28 cellular contexts compared by ENCODE assay signal in the genomic region with DNA sequence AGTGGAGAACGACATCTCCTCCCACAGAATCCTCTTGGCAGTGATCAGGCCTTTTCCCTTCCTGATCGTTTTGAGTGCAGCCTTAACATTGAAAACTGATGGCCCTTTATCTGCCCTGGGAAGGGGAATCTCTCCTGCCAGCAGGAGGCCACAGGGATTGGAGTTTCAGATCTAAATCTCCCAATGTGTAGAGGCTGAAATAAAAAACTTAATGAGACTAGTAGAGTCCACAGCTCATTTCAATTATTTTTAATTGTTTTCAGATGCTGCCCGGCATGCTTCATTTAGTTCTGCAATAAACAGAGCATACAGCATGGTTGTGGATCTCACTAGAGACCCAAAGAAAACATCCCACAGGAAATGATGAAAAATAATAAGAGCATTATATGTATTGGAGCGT.
DNase-seq lines count a peak whose midpoint lies in the region; ATAC-seq and TF ChIP-seq lines count a peak whose summit lies in the region.
"Had no signal": no experiment of that assay in that cellular context is flagged by ENCODE, and none has a peak within 500 bp of the region (broad histone marks: within the 10 kb centered on the region; RNA-seq: fewer than 3 reads in every experiment).

No MANE protein-coding gene starts in this region.

- peak; percentile 6 for DNase-seq in NCI-H1092 treated with DMSO at 0.1 percent for 48 hours (lab: John Stamatoyannopoulos, UW)
- DNase-seq in NCI-H1092 (lab: John Stamatoyannopoulos, UW), result no peak
- peak; percentile 4 for DNase-seq in SK-N-DZ (ENCODE audit: low spot score)
- peak; percentile 13 for DNase-seq in iPS-NIHi7 (ENCODE audit: extremely low spot score)
- no peak for DNase-seq in mucosa of gallbladder (ENCODE audit: low spot score)
- no peak for DNase-seq in mucosa of descending colon
- DNase-seq in activated CD4-positive, alpha-beta T cell treated with anti-CD3 and anti-CD28 coated beads, Interleukin-2, amount 50 U/mL, for 1 hour, result no peak
- DNase-seq in immature natural killer cell, result no peak
- DNase-seq: 8988T; activated CD8-positive, alpha-beta T cell treated with anti-CD3 and anti-CD28 coated beads for 36 hours; activated gamma-delta T cell; activated T-cell treated with anti-CD3 and anti-CD28 coated beads for 4 hours; AML-193; DND-41; GOT3; heart left ventricle; KBM-7; MM.1S; NCI-H1436 treated with DMSO at 0.1 percent for 48 hours; nephron progenitor cell; SHP77; sigmoid colon; stimulated activated CD4-positive, alpha-beta T cell treated with anti-CD3 and anti-CD28 coated beads, Interleukin-15, amount 100 ng/mL, for 24 hours; stomach; T-helper 1 cell; tibial artery had no signal

- intact Hi-C loops in mucosa of descending colon (cut with DNase I, micrococcal nuclease), result no loop called here

- H3K36me3 ChIP-seq in mucosa of descending colon (ENCODE audit: low read depth), result no peaks in the 10 kb centered on the region
- H3K36me3 ChIP-seq: heart left ventricle, sigmoid colon, stomach, tibial artery had no signal

- H3K36me3 Mint-ChIP-seq in immature natural killer cell, result no peaks in the 10 kb centered on the region

- H3K4me3 Mint-ChIP-seq in immature natural killer cell, result no peak overlapping the region
- H3K4me3 Mint-ChIP-seq: activated CD8-positive, alpha-beta T cell treated with anti-CD3 and anti-CD28 coated beads for 36 hours; nephron progenitor cell had no signal

- no peaks in the 10 kb centered on the region for H3K4me1 Mint-ChIP-seq in immature natural killer cell
- H3K4me1 Mint-ChIP-seq: nephron progenitor cell had no signal

- H3K27me3 Mint-ChIP-seq in immature natural killer cell (ENCODE audit: low read depth in 3 of 3), result no peaks in the 10 kb centered on the region
- H3K27me3 Mint-ChIP-seq: activated CD8-positive, alpha-beta T cell treated with anti-CD3 and anti-CD28 coated beads for 36 hours had no signal

- ATAC-seq in mucosa of descending colon, result no peak
- ATAC-seq: activated CD4-positive, CD25-positive, alpha-beta regulatory T cell treated with anti-CD3 and anti-CD28 coated beads, Interleukin-2, amount 50 U/mL, for 24 hours; activated CD8-positive, alpha-beta T cell treated with anti-CD3 and anti-CD28 coated beads for 36 hours; heart left ventricle; left lobe of liver had no signal

- peaks cover 7% of the 10 kb centered on the region for H3K9me3 ChIP-seq in mucosa of descending colon
- H3K9me3 ChIP-seq: heart left ventricle, sigmoid colon, stomach, tibial artery had no signal

- H3K4me1 ChIP-seq in mucosa of descending colon (ENCODE audit: low read depth), result no peaks in the 10 kb centered on the region
- H3K4me1 ChIP-seq: heart left ventricle, sigmoid colon, stomach, tibial artery had no signal

- H3K27ac Mint-ChIP-seq in immature natural killer cell, result no peak overlapping the region
- H3K27ac Mint-ChIP-seq: activated CD8-positive, alpha-beta T cell treated with anti-CD3 and anti-CD28 coated beads for 36 hours; nephron progenitor cell had no signal

- H3K9me3 Mint-ChIP-seq in immature natural killer cell, result peaks cover 2 to 24% (median 14%) of the 10 kb centered on the region in 6 donors

- TF ChIP-seq CTCF in mucosa of descending colon (IDR thresholded peaks at IDR 0.05), result no peak

- no peak overlapping the region for H3K4me3 ChIP-seq in mucosa of descending colon
- H3K4me3 ChIP-seq: heart left ventricle, sigmoid colon, stomach, tibial artery had no signal

Comparison
In these comparisons a context has a peak if more than half of its experiments do, and no peak if none do; other contexts are left out.
1. DNase-seq: peak in NCI-H1092 treated with DMSO at 0.1 percent for 48 hours (single experiment), SK-N-DZ (single experiment) and iPS-NIHi7 (single experiment); none in NCI-H1092 (single experiment), mucosa of gallbladder (single experiment), mucosa of descending colon (0 of 3), activated CD4-positive, alpha-beta T cell treated with anti-CD3 and anti-CD28 coated beads, Interleukin-2, amount 50 U/mL, for 1 hour (single experiment) and immature natural killer cell (0 of 3).